ENCODE assay signal across 10 cellular contexts in the genomic region with DNA sequence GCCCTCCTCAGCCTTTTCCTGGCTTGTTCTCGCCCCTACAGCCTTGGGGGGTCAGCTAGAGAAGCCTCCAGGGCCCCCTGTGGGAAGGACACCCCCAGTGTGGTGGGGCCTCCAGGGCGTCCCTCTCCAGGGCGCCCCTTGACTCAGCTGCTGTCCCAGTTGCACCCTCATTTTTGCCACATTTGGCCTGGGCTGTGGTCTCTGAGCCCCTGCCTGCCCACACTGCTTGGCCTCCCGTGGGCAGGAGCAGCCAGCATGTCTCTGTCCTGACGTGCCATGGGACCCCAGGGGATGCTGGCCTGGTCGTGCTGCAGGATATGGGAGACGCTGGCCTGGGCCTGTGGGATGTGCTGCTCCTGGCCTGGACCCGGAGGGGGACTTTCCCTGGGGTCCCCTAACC. TPM values are rescaled to one million over a fixed set of nuclear protein-coding genes. Genes with fewer than 3 reads are reported as not detected.
"Had no signal": no experiment of that assay in that cellular context is flagged by ENCODE, and none has a peak within 500 bp of the region (broad histone marks: within the 10 kb centered on the region; RNA-seq: fewer than 3 reads in every experiment).

No MANE protein-coding gene starts in this region.

- ATAC-seq: GM23338, HepG2 had no signal

- H3K4me3 ChIP-seq: GM23338 had no signal

- H3K27ac ChIP-seq: HL-60 had no signal

- DNase-seq: H9, HCEC 1CT, HFFc6, KBM-7 had no signal

- H2AFZ ChIP-seq: GM23338 had no signal

- H3K4me2 ChIP-seq: GM23338 had no signal

RNA-seq across cellular contexts. Expression of a gene that starts 7.1 kb away (rescaled TPM):
- total RNA-seq: GM23338, H1, H9, HepG2, HFFc6, HT1080 had no signal
- polyA plus RNA-seq: H1, HepG2, IgD-negative memory B cell had no signal

RNA-seq across cellular contexts. Expression of a gene that starts 32.9 kb away (rescaled TPM):
- total RNA-seq: HT1080 had no signal
- polyA plus RNA-seq: GM23338, IgD-negative memory B cell had no signal
